ENCODE assay signal across 19 cellular contexts in genomic region chr11:67369275-67369674, GRCh38. TPM values are rescaled to one million over a fixed set of nuclear protein-coding genes. Genes with fewer than 3 reads are reported as not detected.
DNase-seq lines count a peak whose midpoint lies in the region; ATAC-seq and TF ChIP-seq lines count a peak whose summit lies in the region.
"Had no signal": no experiment of that assay in that cellular context is flagged by ENCODE, and none has a peak within 500 bp of the region (broad histone marks: within the 10 kb centered on the region; RNA-seq: fewer than 3 reads in every experiment).

No MANE protein-coding gene starts in this region.

- in situ Hi-C loops in gastrocnemius medialis (cut with MboI; ENCODE audit: low sequenced_read_pairs in 4 of 4): no loop called here

- H3K4me1 ChIP-seq in breast epithelium: peaks cover 18 to 23% of the 10 kb centered on the region in 2 donors
- peaks cover 27 to 39% of the 10 kb centered on the region in 2 donors for H3K4me1 ChIP-seq in duodenal mucosa (ENCODE audit: control insufficient read depth in 1 of 2, insufficient read depth in 2 of 2, low read length in 2 of 2)
- H3K4me1 ChIP-seq in urinary bladder (ENCODE audit: insufficient read depth): peaks cover 2% of the 10 kb centered on the region
- peaks cover 5 to 8% of the 10 kb centered on the region in 2 donors for H3K4me1 ChIP-seq in gastrocnemius medialis

- DNase-seq in breast epithelium (ENCODE audit: low spot score in 2 of 2) (no peak), MCF 10A (ENCODE audit: unreplicated experiment) (no peak), neural crest cell (ENCODE audit: low read depth, low spot score) (no peak), SKM-1 (lab: John Stamatoyannopoulos, UW; ENCODE audit: unreplicated experiment) (no peak), gastrocnemius medialis (no peak)
- DNase-seq in stimulated activated CD4-positive, alpha-beta T cell treated with anti-CD3 and anti-CD28 coated beads, Interleukin-4, amount 100 ng/mL, for 1 hour: no peak
- DNase-seq: Calu3, NCI-H2029, NCI-H524, PC-9 had no signal

- H3K9me3 ChIP-seq in breast epithelium (no peaks in the 10 kb centered on the region), duodenal mucosa (ENCODE audit: control insufficient read depth in 1 of 2, low read length in 2 of 2) (no peaks in the 10 kb centered on the region), gastrocnemius medialis (no peaks in the 10 kb centered on the region)
- H3K9me3 ChIP-seq: ascending aorta, MG63, thoracic aorta had no signal

- TF ChIP-seq CTCF in breast epithelium (IDR thresholded peaks at IDR 0.05) (no peak), MCF 10A (IDR thresholded peaks at IDR 0.05; ENCODE audit: unreplicated experiment) (no peak), neural crest cell (conservative IDR thresholded peaks at IDR 0.05) (no peak), gastrocnemius medialis (IDR thresholded peaks at IDR 0.05 in 4 of 5, conservative IDR thresholded peaks at IDR 0.05 in 1 of 5) (no peak)

- H3K27ac Mint-ChIP-seq in MCF 10A (ENCODE audit: low read depth, unreplicated experiment): no peak overlapping the region
- no peak overlapping the region for H3K27ac Mint-ChIP-seq in neural crest cell (ENCODE audit: unreplicated experiment)
- H3K27ac Mint-ChIP-seq: activated T-helper 2 cell treated with anti-CD3 and anti-CD28 coated beads, Interferon-gamma antibody, Interleukin-2, Interleukin-4, amounts not matched to agents 10 μg/mL and 5 μg/mL and 100 μg/mL, durations not matched to agents 14 hours and 24 hours and 36 hours; GM23338 had no signal

- BruUV-seq in MCF 10A (replicated peaks; lab: Mats Ljungman, UMichigan): no TSS peak

- 81% methylated on average over 8 of the region's 8 CpGs for WGBS in urinary bladder

- no peaks in the 10 kb centered on the region for H3K36me3 ChIP-seq in breast epithelium
- H3K36me3 ChIP-seq in duodenal mucosa (ENCODE audit: control insufficient read depth in 1 of 2, insufficient read depth in 2 of 2, low read length in 2 of 2): no peaks in the 10 kb centered on the region
- no peaks in the 10 kb centered on the region for H3K36me3 ChIP-seq in urinary bladder (ENCODE audit: insufficient read depth)
- no peaks in the 10 kb centered on the region for H3K36me3 ChIP-seq in gastrocnemius medialis

- CTCF ChIA-PET in MCF 10A (lab: Yijun Ruan, JAX): interaction anchor here (0.5 to 19.3 kb wide), 5 partner anchors 10 to 202 kb away, joined by 3 to 659 read pairs (median 6); partner anchors contain the start of gene POLD4

- intact Hi-C loops in breast epithelium (cut with DNase I; ENCODE audit: low total_unique reads): no loop called here
- intact Hi-C loops in MCF 10A (cut with micrococcal nuclease): no loop called here
- intact Hi-C loops in gastrocnemius medialis (cut with DNase I; ENCODE audit: low total_unique reads): no loop called here

- H3K4me3 ChIP-seq in breast epithelium: no peak overlapping the region
- H3K4me3 ChIP-seq in duodenal mucosa (ENCODE audit: low read depth in 1 of 2, low read length in 2 of 2): no peak overlapping the region
- H3K4me3 ChIP-seq in urinary bladder (ENCODE audit: low read depth, low read length): no peak overlapping the region
- no peak overlapping the region for H3K4me3 ChIP-seq in gastrocnemius medialis
- H3K4me3 ChIP-seq: ascending aorta, GM23338, MG63, PC-9, thoracic aorta had no signal

- H3K27me3 ChIP-seq in breast epithelium: no peaks in the 10 kb centered on the region
- no peaks in the 10 kb centered on the region for H3K27me3 ChIP-seq in duodenal mucosa (ENCODE audit: control insufficient read depth in 1 of 2, insufficient read depth in 2 of 2, low read length in 2 of 2)
- peaks cover 14 to 39% (median 34%) of the 10 kb centered on the region in 3 donors for H3K27me3 ChIP-seq in gastrocnemius medialis
- H3K27me3 ChIP-seq: ascending aorta, MG63 had no signal

- POLR2A ChIA-PET in MCF 10A (lab: Yijun Ruan, JAX): interaction anchor here (1.2 to 6.9 kb wide), 2 partner anchors 14 to 21 kb away, joined by 3 to 91 read pairs; partner anchors contain the start of gene POLD4

- H3K4me1 Mint-ChIP-seq in MCF 10A (ENCODE audit: insufficient read depth, unreplicated experiment) (peaks cover 51% of the 10 kb centered on the region), neural crest cell (peaks cover 27% of the 10 kb centered on the region)

- peak overlapping the region; percentile 91 to 96 for H3K27ac ChIP-seq in breast epithelium
- H3K27ac ChIP-seq in duodenal mucosa (ENCODE audit: low read depth, low read length): peak overlapping the region; percentile 32
- H3K27ac ChIP-seq in urinary bladder (ENCODE audit: low read depth): peak overlapping the region; percentile 83
- H3K27ac ChIP-seq in gastrocnemius medialis: no peak overlapping the region
- H3K27ac ChIP-seq: PC-9 had no signal

- no peaks in the 10 kb centered on the region for H3K9me3 Mint-ChIP-seq in MCF 10A (ENCODE audit: unreplicated experiment)
- H3K9me3 Mint-ChIP-seq in neural crest cell: no peaks in the 10 kb centered on the region
- H3K9me3 Mint-ChIP-seq: activated T-helper 2 cell treated with anti-CD3 and anti-CD28 coated beads, Interferon-gamma antibody, Interleukin-2, Interleukin-4, amounts not matched to agents 10 μg/mL and 5 μg/mL and 100 μg/mL, durations not matched to agents 14 hours and 24 hours and 36 hours; GM23338 had no signal

- H3K4me3 Mint-ChIP-seq in MCF 10A (ENCODE audit: unreplicated experiment) (no peak overlapping the region), neural crest cell (peak overlapping the region; percentile 33)
- H3K4me3 Mint-ChIP-seq: GM23338 had no signal

- H3K36me3 Mint-ChIP-seq in MCF 10A (ENCODE audit: insufficient read depth, unreplicated experiment) (peaks cover 11% of the 10 kb centered on the region), neural crest cell (ENCODE audit: low read depth) (no peaks in the 10 kb centered on the region)

- TF ChIP-seq POLR2A in breast epithelium (IDR thresholded peaks at IDR 0.05) (no peak), gastrocnemius medialis (IDR thresholded peaks at IDR 0.05) (no peak)

- no peak overlapping the region for H3K9ac ChIP-seq in duodenal mucosa (ENCODE audit: low read depth in 1 of 2, low read length in 2 of 2)

- H3K27me3 Mint-ChIP-seq in MCF 10A (ENCODE audit: insufficient read depth, unreplicated experiment) (no peaks in the 10 kb centered on the region), neural crest cell (ENCODE audit: low read depth) (peaks cover 26% of the 10 kb centered on the region)

- ATAC-seq in gastrocnemius medialis: no peak
- ATAC-seq: GM23338 had no signal

RNA-seq across cellular contexts. Expression of gene CLCF1, which starts 4.1 kb away (rescaled TPM):
- total RNA-seq in breast epithelium (10 to 100 TPM in 2 of 3 donors, 1 to 10 TPM in 1; 3.2 to 11.1 (median 10.2) TPM), MCF 10A (2022) (5.8 and 7.0 TPM in 2 replicates), neural crest cell (0.41 and 0.68 TPM in 2 replicates), urinary bladder (2.7 TPM), gastrocnemius medialis (1 to 10 TPM in 2 of 4 donors, under 1 TPM in 2; 0.24 to 2.7 (median 0.91) TPM)
- 9.2 TPM for polyA plus RNA-seq in urinary bladder
- total RNA-seq: GM23338 had no signal

RNA-seq across cellular contexts. Expression of gene POLD4, which starts 15.9 kb away (rescaled TPM):
- total RNA-seq in breast epithelium: 10 to 100 TPM; 48.7 to 91.5 (median 69.2) TPM
- 54.8 and 79.9 TPM in 2 replicates for total RNA-seq in MCF 10A (2022)
- total RNA-seq in neural crest cell: 3.7 and 7.1 TPM in 2 replicates
- 8.8 TPM for total RNA-seq in urinary bladder
- polyA plus RNA-seq in urinary bladder: 157 TPM
- total RNA-seq in gastrocnemius medialis: 100 to 1,000 TPM in 2 of 4 donors, 10 to 100 TPM in 2; 57.4 to 115 (median 87.9) TPM

RNA-seq across cellular contexts. Expression of gene RAD9A, which starts 22.5 kb away (rescaled TPM):
- total RNA-seq in breast epithelium (10 to 100 TPM; 11.0 to 31.0 (median 24.6) TPM), MCF 10A (2022) (9.9 and 18.3 TPM in 2 replicates), neural crest cell (46.1 and 49.4 TPM in 2 replicates), urinary bladder (7.5 TPM), gastrocnemius medialis (10 to 100 TPM in 2 of 4 donors, 1 to 10 TPM in 2; 5.2 to 14.7 (median 7.7) TPM)
- polyA plus RNA-seq in urinary bladder: 16.9 TPM

RNA-seq across cellular contexts. Expression of gene PPP1CA, which starts 32.4 kb away (rescaled TPM):
- 10 to 100 TPM; 73.1 to 91.9 (median 76.7) TPM for total RNA-seq in breast epithelium
- total RNA-seq in MCF 10A (2022): 123 and 143 TPM in 2 replicates
- 222 and 223 TPM in 2 replicates for total RNA-seq in neural crest cell
- total RNA-seq in urinary bladder: 70.6 TPM
- polyA plus RNA-seq in urinary bladder: 85.9 TPM
- total RNA-seq in gastrocnemius medialis: 100 to 1,000 TPM in 3 of 4 donors, 10 to 100 TPM in 1; 78.4 to 193 (median 124) TPM

RNA-seq across cellular contexts. Expression of gene TBC1D10C, which starts 34.6 kb away (rescaled TPM):
- total RNA-seq in breast epithelium: 1 to 10 TPM in 2 of 3 donors, under 1 TPM in 1; 0.66 to 2.0 (median 1.6) TPM
- total RNA-seq in MCF 10A (2022): not detected in 2 replicates
- 0.66 and 1.8 TPM in 2 replicates for total RNA-seq in neural crest cell
- total RNA-seq in urinary bladder: 0.42 TPM
- 2.6 TPM for polyA plus RNA-seq in urinary bladder
- total RNA-seq in gastrocnemius medialis: under 1 TPM in 3 of 4 donors, not detected in 1; 0.44 to 0.78 (median 0.56) TPM
- total RNA-seq: A172, Calu3, PC-9, renal cortical epithelial cell had no signal

Comparison
In these comparisons a context has a peak if more than half of its experiments do, and no peak if none do; other contexts are left out.
1. H3K27ac ChIP-seq: peak in breast epithelium (2 of 2), duodenal mucosa (single experiment) and urinary bladder (single experiment); none in gastrocnemius medialis (0 of 4).